Comparison of ENCODE assay signal across 8 cellular contexts in the genomic region with DNA sequence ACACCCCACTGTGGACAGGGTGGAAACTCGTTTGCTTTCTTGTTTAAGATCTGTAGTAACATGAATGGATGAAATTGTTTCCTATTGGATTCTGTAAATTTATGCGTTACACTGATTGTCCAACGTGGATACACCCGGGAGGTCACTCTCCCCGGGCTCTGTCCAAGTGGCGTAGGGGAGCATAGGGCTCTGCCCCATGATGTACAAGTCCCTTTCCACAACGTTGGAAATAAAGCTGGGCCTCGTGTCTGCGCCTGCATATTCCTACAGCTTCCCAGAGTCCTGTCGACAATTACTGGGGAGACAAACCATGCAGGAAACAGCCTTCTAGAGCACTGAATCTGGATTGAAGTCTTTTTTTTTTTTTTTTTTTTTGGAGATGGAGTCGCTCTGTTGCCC. TPM values are rescaled to one million over a fixed set of nuclear protein-coding genes. Genes with fewer than 3 reads are reported as not detected.
DNase-seq lines count a peak whose midpoint lies in the region; ATAC-seq, FAIRE-seq and TF ChIP-seq lines count a peak whose summit lies in the region.

No MANE protein-coding gene starts in this region.

- H3K4me1 Mint-ChIP-seq in activated naive CD4-positive, alpha-beta T cell treated with anti-CD3 and anti-CD28 coated beads, Interleukin-2, amount 50 U/mL, for 24 hours, result peaks cover 36% of the 10 kb centered on the region

- no peak overlapping the region for H2AFZ ChIP-seq in HepG2 (ENCODE audit: low read length)

- POLR2A ChIA-PET in A673 (lab: Charles Lee; ENCODE audit: low non-redundant PET) (interaction anchor here (0.5 to 0.6 kb wide), 2 partner anchors 316 to 1611 kb away, joined by 4 to 20 read pairs; no protein-coding TSS in a partner anchor), HepG2 (lab: Yijun Ruan, JAX) (interaction anchor here (0.6 to 5.8 kb wide), 13 partner anchors 17 to 378 kb away, joined by 3 to 62 read pairs (median 4); a partner anchor contains a TSS)

- intact Hi-C loops in A673 (cut with micrococcal nuclease; ENCODE audit: unreplicated experiment) (loop anchor here (5.0 kb wide), 1 partner anchor 70 kb away; no protein-coding TSS in a partner anchor), HepG2 (cut with micrococcal nuclease; ENCODE audit: unreplicated experiment) (no loop called here), stomach (cut with DNase I; ENCODE audit: low total_unique reads) (loop anchor here (10.0 kb wide), 1 partner anchor 142 kb away; a partner anchor contains a TSS)

- TF ChIP-seq CTCF in A673 (conservative IDR thresholded peaks at IDR 0.05; ENCODE audit: low read depth, low read length) (no peak), HepG2 (CRISPR knock-in tag; IDR thresholded peaks at IDR 0.05) (no peak), stomach (IDR thresholded peaks at IDR 0.05) (no peak)

- in situ Hi-C loops in HepG2 (cut with HindIII; ENCODE audit: extremely low pct_ligation_motif_present, low pct_unique_long_range_greater_than_20kb), result no loop called here

- H3K27me3 ChIP-seq in A673 (replicated peaks; ENCODE audit: insufficient read depth, low read depth, low read length, poor library complexity), result no peaks in the 10 kb centered on the region
- H3K27me3 ChIP-seq in HepG2 (ENCODE audit: control insufficient read depth in 1 of 2, insufficient read depth in 2 of 2, low read length in 2 of 2), result no peaks in the 10 kb centered on the region; a peak in 1 of 5 replicates
- no peaks in the 10 kb centered on the region for H3K27me3 ChIP-seq in stomach

- H3K4me1 ChIP-seq in A673 (ENCODE audit: insufficient read depth, low read length, poor library complexity, severe bottlenecking), result peaks cover 11% of the 10 kb centered on the region
- peaks cover 44% of the 10 kb centered on the region for H3K4me1 ChIP-seq in HepG2 (ENCODE audit: insufficient read depth, low read length)
- H3K4me1 ChIP-seq in stomach, result peaks cover 32 to 66% (median 50%) of the 10 kb centered on the region in 4 donors

- TF ChIP-seq RAD21 in HepG2 (CRISPR knock-in tag; IDR thresholded peaks at IDR 0.05), result no peak

- 0% methylated on average over 11 of the region's 11 CpGs for WGBS in HepG2 (ENCODE audit: low lambda C conversion rate)
- 3 to 4% (median 3%) methylated on average over 11 of the region's 11 CpGs for WGBS in stomach, 5 donors

- BruUV-seq in A673 (replicated peaks; lab: Mats Ljungman, UMichigan) (no TSS peak), HepG2 (replicated peaks; lab: Mats Ljungman, UMichigan) (no TSS peak)

- peak overlapping the region; percentile 99 for H3K4me3 Mint-ChIP-seq in activated naive CD4-positive, alpha-beta T cell treated with anti-CD3 and anti-CD28 coated beads, Interleukin-2, amount 50 U/mL, for 24 hours

- peak overlapping the region; percentile 88 for H3K4me2 ChIP-seq in HepG2 (ENCODE audit: low read depth, low read length)

- ATAC-seq in HepG2, result no peak
- ATAC-seq in HG03039 (IDR thresholded peaks at IDR 0.05; ENCODE audit: unreplicated experiment), result no peak

- H3K36me3 ChIP-seq in A673 (ENCODE audit: insufficient read depth, low read length, poor library complexity, severe bottlenecking), result peaks cover 61% of the 10 kb centered on the region
- H3K36me3 ChIP-seq in HepG2 (replicated peaks in 1 of 2; ENCODE audit: control insufficient read depth in 1 of 2, insufficient read depth in 2 of 2, low read length in 2 of 2), result peaks cover 11 to 50% of the 10 kb centered on the region in 2 experiments
- peaks cover 42 to 47% (median 45%) of the 10 kb centered on the region in 4 donors for H3K36me3 ChIP-seq in stomach

- no peaks in the 10 kb centered on the region for H3K27me3 Mint-ChIP-seq in activated naive CD4-positive, alpha-beta T cell treated with anti-CD3 and anti-CD28 coated beads, Interleukin-2, amount 50 U/mL, for 24 hours

- H3K9me3 ChIP-seq in A673 (ENCODE audit: low read depth, low read length, poor library complexity, severe bottlenecking), result no peaks in the 10 kb centered on the region
- H3K9me3 ChIP-seq in HepG2 (ENCODE audit: low read length), result no peaks in the 10 kb centered on the region
- H3K9me3 ChIP-seq in stomach, result no peaks in the 10 kb centered on the region

- peak overlapping the region; percentile 94 for H3K27ac ChIP-seq in A673 (ENCODE audit: low read depth, low read length, poor library complexity, severe bottlenecking)
- peak overlapping the region; percentile 86 for H3K27ac ChIP-seq in HepG2 (ENCODE audit: extremely low read length, insufficient read depth, low read length)
- peak overlapping the region in 4 of 5 donors; percentile 84 to 93 (median 90) for H3K27ac ChIP-seq in stomach

- H3K36me3 Mint-ChIP-seq in activated naive CD4-positive, alpha-beta T cell treated with anti-CD3 and anti-CD28 coated beads, Interleukin-2, amount 50 U/mL, for 24 hours, result peaks cover 51% of the 10 kb centered on the region

- CTCF ChIA-PET in A673 (lab: Charles Lee) (interaction anchor here (0.6 to 1.3 kb wide), 2 partner anchors 28 to 259 kb away, joined by 3 read pairs; no protein-coding TSS in a partner anchor), HepG2 (lab: Yijun Ruan, JAX; ENCODE audit: low intra/inter-chr PET ratio, low total read pairs) (no interaction called here)

- peak; percentile 57 for DNase-seq in A673 (ENCODE audit: low spot score)
- DNase-seq in HT1080 (ENCODE audit: low read depth), result peak; percentile 41
- no peak for DNase-seq in HepG2 (ENCODE audit: low spot score)
- no peak for DNase-seq in stomach
- no peak for DNase-seq in SK-N-DZ (ENCODE audit: low spot score)
- DNase-seq in NCI-H345 (lab: John Stamatoyannopoulos, UW), result no peak

- H3K79me2 ChIP-seq in HepG2 (ENCODE audit: insufficient read depth, low read length), result peaks cover 49% of the 10 kb centered on the region

- TF ChIP-seq POLR2A in HepG2 (IDR thresholded peaks at IDR 0.05; ENCODE audit: insufficient read depth in 1 of 2, low read depth in 2 of 2, low read length in 2 of 2) (peak; percentile 47 to 48; a peak in 3 of 4 replicates), stomach (IDR thresholded peaks at IDR 0.05) (no peak)

- TF ChIP-seq EP300 in HepG2 (IDR thresholded peaks at IDR 0.05; ENCODE audit: low read depth in 2 of 2, low read length in 2 of 2), result no peak
- no peak for TF ChIP-seq EP300 in HepG2 (CRISPR knock-in tag; IDR thresholded peaks at IDR 0.05; ENCODE audit: borderline replicate concordance)
- TF ChIP-seq EP300 in stomach (IDR thresholded peaks at IDR 0.05), result no peak

- H3K4me3 ChIP-seq in A673 (ENCODE audit: low read depth, low read length, poor library complexity, severe bottlenecking) (peak overlapping the region; percentile 85), HepG2 (replicated peaks in 1 of 3; ENCODE audit: insufficient read depth in 1 of 3, low read depth in 2 of 3, low read length in 3 of 3) (peak overlapping the region; percentile 95 to 97 (median 96)), stomach (peak overlapping the region; percentile 72 to 90 (median 76))

- H4K20me1 ChIP-seq in HepG2 (ENCODE audit: insufficient read depth, low read length), result peaks cover 36% of the 10 kb centered on the region

- peak overlapping the region; percentile 100 for H3K27ac Mint-ChIP-seq in activated naive CD4-positive, alpha-beta T cell treated with anti-CD3 and anti-CD28 coated beads, Interleukin-2, amount 50 U/mL, for 24 hours

- peak overlapping the region; percentile 99 for H3K9ac ChIP-seq in HepG2 (ENCODE audit: insufficient read depth, low read depth, low read length)

- no peak for FAIRE-seq in HepG2 (lab: Jason Lieb, UNC)

- no peaks in the 10 kb centered on the region for H3K9me3 Mint-ChIP-seq in activated naive CD4-positive, alpha-beta T cell treated with anti-CD3 and anti-CD28 coated beads, Interleukin-2, amount 50 U/mL, for 24 hours

RNA-seq across cellular contexts. Expression of a gene that starts 1.4 kb away (rescaled TPM):
- 111 and 125 TPM in 2 replicates for total RNA-seq in A673 (2021)
- total RNA-seq in HT1080 (2014; rRNA removed; shearing (Covaris generic)), result 138 and 163 TPM in 2 replicates
- polyA plus RNA-seq in HT1080 (2015; cell fraction: cytosol; rRNA removed), result 108 and 111 TPM in 2 replicates
- 102 and 110 TPM in 2 replicates for polyA plus RNA-seq in HT1080 (2015; cell fraction: nucleus; rRNA removed)
- total RNA-seq in HepG2 (2016; rRNA removed; fragmentation: Illumina TruSeq; extraction: Trizol), result 80.8 and 102 TPM in 2 replicates
- total RNA-seq in HepG2 (2016; cell fraction: cytosol; rRNA removed; fragmentation: Illumina TruSeq; extraction: Trizol; ENCODE audit: low read depth), result 11.4 and 15.2 TPM in 2 replicates
- 83.9 and 95.1 TPM in 2 replicates for total RNA-seq in HepG2 (2016; cell fraction: insoluble cytoplasmic fraction; rRNA removed; fragmentation: Illumina TruSeq; extraction: Trizol)
- 44.7 and 50.2 TPM in 2 replicates for total RNA-seq in HepG2 (2016; cell fraction: membrane; rRNA removed; fragmentation: Illumina TruSeq; extraction: Trizol)
- 44.2 and 50.7 TPM in 2 replicates for total RNA-seq in HepG2 (2016; cell fraction: nucleus; rRNA removed; fragmentation: Illumina TruSeq; extraction: Trizol)
- polyA plus RNA-seq in HepG2 (2011; rRNA removed), result 47.2 and 56.2 TPM in 2 replicates
- polyA plus RNA-seq in HepG2 (2011; cell fraction: cytosol; rRNA removed), result 48.6 and 53.6 TPM in 2 replicates
- 34.9 and 42.3 TPM in 2 replicates for polyA plus RNA-seq in HepG2 (2011; cell fraction: nucleus; rRNA removed)
- 43.2 and 74.3 TPM in 2 replicates for polyA plus RNA-seq in HepG2 (2012)
- polyA plus RNA-seq in HepG2 (2016; cell fraction: cytosol; fragmentation: Illumina TruSeq; extraction: Trizol; ENCODE audit: low read depth), result 12.5 and 13.5 TPM in 2 replicates
- 113 and 120 TPM in 2 replicates for polyA plus RNA-seq in HepG2 (2016; cell fraction: insoluble cytoplasmic fraction; fragmentation: Illumina TruSeq; extraction: Trizol; ENCODE audit: low read depth)
- 33.8 and 38.0 TPM in 2 replicates for polyA plus RNA-seq in HepG2 (2016; cell fraction: membrane; fragmentation: Illumina TruSeq; extraction: Trizol; ENCODE audit: low read depth)
- polyA plus RNA-seq in HepG2 (2016; cell fraction: nucleus; fragmentation: Illumina TruSeq; extraction: Trizol; ENCODE audit: insufficient read depth, low read depth), result 70.2 and 80.1 TPM in 2 replicates
- polyA minus RNA-seq in HepG2 (2011; rRNA and poly(A)+ RNA removed; ENCODE audit: low replicate concordance), result 90.3 and 147 TPM in 2 replicates
- polyA minus RNA-seq in HepG2 (2011; cell fraction: cytosol; rRNA and poly(A)+ RNA removed), result 29.5 and 33.5 TPM in 2 replicates
- polyA minus RNA-seq in HepG2 (2011; cell fraction: nucleus; rRNA and poly(A)+ RNA removed), result 28.8 and 31.6 TPM in 2 replicates
- total RNA-seq in stomach, result 100 to 1,000 TPM in 2 of 5 donors, 10 to 100 TPM in 2, 1 to 10 TPM in 1; 6.7 to 116 (median 24.6) TPM
- 10 to 100 TPM; 24.1 to 25.3 (median 24.3) TPM for polyA plus RNA-seq in stomach
- polyA plus RNA-seq in SK-N-DZ (2014; cell fraction: cytosol; rRNA removed), result 60.9 and 66.4 TPM in 2 replicates
- 32.0 and 46.1 TPM in 2 replicates for polyA plus RNA-seq in SK-N-DZ (2014; cell fraction: nucleus; rRNA removed)

RNA-seq across cellular contexts. Expression of a gene that starts 45.6 kb away (rescaled TPM):
- 33.8 and 38.8 TPM in 2 replicates for total RNA-seq in A673 (2021)
- 18.9 and 26.4 TPM in 2 replicates for total RNA-seq in HT1080 (2014; rRNA removed; shearing (Covaris generic))
- 10.3 and 12.0 TPM in 2 replicates for polyA plus RNA-seq in HT1080 (2015; cell fraction: cytosol; rRNA removed)
- 14.8 and 18.5 TPM in 2 replicates for polyA plus RNA-seq in HT1080 (2015; cell fraction: nucleus; rRNA removed)
- total RNA-seq in HepG2 (2016; rRNA removed; fragmentation: Illumina TruSeq; extraction: Trizol), result 28.3 and 29.0 TPM in 2 replicates
- total RNA-seq in HepG2 (2016; cell fraction: cytosol; rRNA removed; fragmentation: Illumina TruSeq; extraction: Trizol; ENCODE audit: low read depth), result 6.3 and 7.3 TPM in 2 replicates
- total RNA-seq in HepG2 (2016; cell fraction: insoluble cytoplasmic fraction; rRNA removed; fragmentation: Illumina TruSeq; extraction: Trizol), result 25.1 and 26.9 TPM in 2 replicates
- 9.7 and 10.6 TPM in 2 replicates for total RNA-seq in HepG2 (2016; cell fraction: membrane; rRNA removed; fragmentation: Illumina TruSeq; extraction: Trizol)
- 16.7 and 17.0 TPM in 2 replicates for total RNA-seq in HepG2 (2016; cell fraction: nucleus; rRNA removed; fragmentation: Illumina TruSeq; extraction: Trizol)
- polyA plus RNA-seq in HepG2 (2011; rRNA removed), result 40.5 and 42.9 TPM in 2 replicates
- 21.1 and 22.7 TPM in 2 replicates for polyA plus RNA-seq in HepG2 (2011; cell fraction: cytosol; rRNA removed)
- polyA plus RNA-seq in HepG2 (2011; cell fraction: nucleus; rRNA removed), result 49.6 and 57.0 TPM in 2 replicates
- polyA plus RNA-seq in HepG2 (2012), result 19.2 and 20.5 TPM in 2 replicates
- polyA plus RNA-seq in HepG2 (2016; cell fraction: cytosol; fragmentation: Illumina TruSeq; extraction: Trizol; ENCODE audit: low read depth), result 7.3 and 8.6 TPM in 2 replicates
- polyA plus RNA-seq in HepG2 (2016; cell fraction: insoluble cytoplasmic fraction; fragmentation: Illumina TruSeq; extraction: Trizol; ENCODE audit: low read depth), result 29.9 and 35.0 TPM in 2 replicates
- 9.6 and 11.2 TPM in 2 replicates for polyA plus RNA-seq in HepG2 (2016; cell fraction: membrane; fragmentation: Illumina TruSeq; extraction: Trizol; ENCODE audit: low read depth)
- polyA plus RNA-seq in HepG2 (2016; cell fraction: nucleus; fragmentation: Illumina TruSeq; extraction: Trizol; ENCODE audit: insufficient read depth, low read depth), result 32.0 and 34.2 TPM in 2 replicates
- 7.9 and 23.4 TPM in 2 replicates for polyA minus RNA-seq in HepG2 (2011; rRNA and poly(A)+ RNA removed; ENCODE audit: low replicate concordance)
- polyA minus RNA-seq in HepG2 (2011; cell fraction: cytosol; rRNA and poly(A)+ RNA removed), result 4.7 and 6.0 TPM in 2 replicates
- polyA minus RNA-seq in HepG2 (2011; cell fraction: nucleus; rRNA and poly(A)+ RNA removed), result 25.8 and 37.4 TPM in 2 replicates
- total RNA-seq in stomach, result 100 to 1,000 TPM in 1 of 5 donors, 10 to 100 TPM in 3, 1 to 10 TPM in 1; 6.2 to 112 (median 23.1) TPM
- polyA plus RNA-seq in stomach, result 10 to 100 TPM; 22.1 to 25.6 (median 23.7) TPM
- polyA plus RNA-seq in SK-N-DZ (2014; cell fraction: cytosol; rRNA removed), result 22.1 and 27.9 TPM in 2 replicates
- polyA plus RNA-seq in SK-N-DZ (2014; cell fraction: nucleus; rRNA removed), result 22.1 and 34.6 TPM in 2 replicates

Comparison
In these comparisons a context has a peak if more than half of its experiments do, and no peak if none do; other contexts are left out.
1. DNase-seq: peak in A673 (single experiment) and HT1080 (single experiment); none in HepG2 (single experiment), stomach (single experiment), SK-N-DZ (single experiment) and NCI-H345 (single experiment).
2. POLR2A ChIP-seq: peak in HepG2 (2 of 2); none in stomach (0 of 4).
3. Peak in every context shown above with its lines, with median percentiles within 50 percentile points of each other: H3K27ac ChIP-seq and H3K4me3 ChIP-seq.